In the genomic region with DNA sequence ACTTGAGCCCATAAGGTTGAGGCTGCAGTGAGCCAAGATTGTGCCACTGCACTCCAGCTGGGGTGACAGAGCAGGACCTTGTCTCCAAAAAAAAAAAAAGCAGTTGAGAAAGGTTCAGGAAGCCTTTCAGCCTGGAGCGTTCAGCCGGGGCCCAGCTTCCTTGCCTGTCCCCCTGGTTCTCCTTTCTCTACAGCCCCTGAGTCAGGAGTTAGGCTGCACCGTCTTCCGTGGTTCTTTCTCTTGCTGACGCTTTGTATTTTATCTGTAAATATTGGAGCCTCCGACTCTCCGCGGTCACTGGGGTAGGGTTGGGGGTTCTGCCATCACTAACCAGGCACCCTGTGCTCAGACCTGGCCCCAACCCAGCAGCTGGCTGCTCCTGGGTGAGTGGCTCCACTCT, we compare ENCODE assay signal across 17 cellular contexts.
"Had no signal": no experiment of that assay in that cellular context is flagged by ENCODE, and none has a peak within 500 bp of the region (broad histone marks: within the 10 kb centered on the region; RNA-seq: fewer than 3 reads in every experiment).

No MANE protein-coding gene starts in this region.

- DNase-seq: activated CD4-positive, alpha-beta T cell treated with anti-CD3 and anti-CD28 coated beads, Interleukin-2, amount 10 ng/mL, durations not matched to agents 24 days and 14 days; activated CD4-positive, CD25-positive, alpha-beta regulatory T cell; activated CD8-positive, alpha-beta memory T cell treated with anti-CD3 and anti-CD28 coated beads, Interleukin-2, amount 50 U/mL, for 4 hours; activated CD8-positive, alpha-beta T cell treated with anti-CD3 and anti-CD28 coated beads, Interleukin-2, amount 10 ng/mL, durations not matched to agents 7 days and 5 days; activated gamma-delta T cell; activated T-cell treated with anti-CD3 and anti-CD28 coated beads, Interleukin-2, amount 50 U/mL, for 48 hours; amniotic stem cell; colonic mucosa; effector CD4-positive, alpha-beta T cell; foreskin keratinocyte; glutamatergic neuron; mammary epithelial cell; naive B cell had no signal

- H3K4me3 Mint-ChIP-seq: activated CD4-positive, alpha-beta T cell treated with anti-CD3 and anti-CD28 coated beads, Interleukin-2, amount 10 ng/mL, durations not matched to agents 24 days and 14 days; activated CD8-positive, alpha-beta T cell treated with anti-CD3 and anti-CD28 coated beads, Interleukin-2, amount 10 ng/mL, durations not matched to agents 7 days and 5 days; naive B cell; neural progenitor cell had no signal

- H3K27ac Mint-ChIP-seq: activated CD4-positive, alpha-beta T cell treated with anti-CD3 and anti-CD28 coated beads, Interleukin-2, amount 10 ng/mL, durations not matched to agents 24 days and 14 days; activated CD8-positive, alpha-beta T cell treated with anti-CD3 and anti-CD28 coated beads, Interleukin-2, amount 10 ng/mL, durations not matched to agents 7 days and 5 days; activated naive CD4-positive, alpha-beta T cell treated with anti-CD3 and anti-CD28 coated beads, Interleukin-2, amount 50 U/mL, for 72 hours; naive B cell had no signal

- ATAC-seq: activated CD8-positive, alpha-beta T cell treated with anti-CD3 and anti-CD28 coated beads, Interleukin-2, amount 10 ng/mL, durations not matched to agents 7 days and 5 days; activated naive CD4-positive, alpha-beta T cell treated with anti-CD3 and anti-CD28 coated beads, Interleukin-2, amount 50 U/mL, for 72 hours; foreskin keratinocyte had no signal

- H3K9me3 Mint-ChIP-seq: naive B cell had no signal

- H3K27me3 ChIP-seq: colonic mucosa, foreskin keratinocyte, neural progenitor cell, pancreas had no signal

- H3K9me3 ChIP-seq: colonic mucosa, pancreas had no signal

- H3K4me1 ChIP-seq: colonic mucosa, neural progenitor cell, pancreas had no signal

- H3K4me3 ChIP-seq: colonic mucosa, neural progenitor cell, pancreas, skin epidermis had no signal

- H3K36me3 ChIP-seq: neural progenitor cell had no signal

- H3K27ac ChIP-seq: colonic mucosa, foreskin keratinocyte, neural progenitor cell had no signal

- H3K27me3 Mint-ChIP-seq: activated CD4-positive, alpha-beta T cell treated with anti-CD3 and anti-CD28 coated beads, Interleukin-2, amount 10 ng/mL, durations not matched to agents 24 days and 14 days; naive B cell had no signal
